ENCODE assay signal across 22 cellular contexts in genomic region chr17:1568950-1569810, GRCh38. TPM values are rescaled to one million over a fixed set of nuclear protein-coding genes. Genes with fewer than 3 reads are reported as not detected.
DNase-seq lines count a peak whose midpoint lies in the region; ATAC-seq and TF ChIP-seq lines count a peak whose summit lies in the region.
"Had no signal": no experiment of that assay in that cellular context is flagged by ENCODE, and none has a peak within 500 bp of the region (broad histone marks: within the 10 kb centered on the region; RNA-seq: fewer than 3 reads in every experiment).

No MANE protein-coding gene starts in this region.

- H3K4me2 ChIP-seq in GM23338 = 0 out of 2 replicates have a peak overlapping the region, but pooled peaks have one; percentile 34
- no peak overlapping the region for H3K4me2 ChIP-seq in PC-3 (ENCODE audit: low read length)

- H3K27ac ChIP-seq in GM23338 (ENCODE audit: low read depth) = no peak overlapping the region
- H3K27ac ChIP-seq in PC-3 (ENCODE audit: low read length) = no peak overlapping the region
- H3K27ac ChIP-seq: spleen had no signal

- H3K79me2 ChIP-seq in GM23338 (replicated peaks; ENCODE audit: insufficient read depth) = no peaks in the 10 kb centered on the region
- H3K79me2 ChIP-seq in PC-3 (ENCODE audit: low read length) = no peaks in the 10 kb centered on the region

- H3F3A ChIP-seq in GM23338 (replicated peaks; ENCODE audit: low read depth) = peaks cover 4% of the 10 kb centered on the region; the same call in 1 of the 2 replicates
- no peaks in the 10 kb centered on the region for H3F3A ChIP-seq in PC-3 (ENCODE audit: low read length, unreplicated experiment)

- peaks cover 4% of the 10 kb centered on the region; the same call in 1 of the 3 replicates for H3K9me3 Mint-ChIP-seq in GM23338
- no peaks in the 10 kb centered on the region for H3K9me3 Mint-ChIP-seq in endothelial cell (ENCODE audit: unreplicated experiment)
- H3K9me3 Mint-ChIP-seq in naive B cell = no peaks in the 10 kb centered on the region
- H3K9me3 Mint-ChIP-seq: activated T-cell treated with anti-CD3 and anti-CD28 coated beads, Interleukin-2, amount 50 U/mL, for 4 hours had no signal

- no peaks in the 10 kb centered on the region for H4K20me1 ChIP-seq in GM23338 (replicated peaks; ENCODE audit: insufficient read depth)
- H4K20me1 ChIP-seq in PC-3 (ENCODE audit: low read length) = no peaks in the 10 kb centered on the region

- no peaks in the 10 kb centered on the region for H3K36me3 ChIP-seq in GM23338 (ENCODE audit: insufficient read depth)
- no peaks in the 10 kb centered on the region for H3K36me3 ChIP-seq in PC-3 (ENCODE audit: low read depth, low read length)
- H3K36me3 ChIP-seq: spleen had no signal

- no peaks in the 10 kb centered on the region for H3K9me3 ChIP-seq in PC-3 (ENCODE audit: low read length)
- H3K9me3 ChIP-seq: spleen had no signal

- H2AFZ ChIP-seq in GM23338 (peak overlapping the region; percentile 84; the same call in 1 of the 2 replicates), PC-3 (ENCODE audit: low read length) (peak overlapping the region; percentile 55; the same call in 1 of the 2 replicates)

- ATAC-seq in GM23338 = peak; percentile 63
- ATAC-seq in PC-3 = peak; percentile 42
- ATAC-seq in naive B cell (ENCODE audit: low read depth in 2 of 2) = no peak
- ATAC-seq: activated CD8-positive, alpha-beta T cell treated with anti-CD3 and anti-CD28 coated beads, Interleukin-2, amount 10 ng/mL, durations not matched to agents 7 days and 5 days; activated T-cell treated with anti-CD3 and anti-CD28 coated beads, Interleukin-2, amount 50 U/mL, for 4 hours had no signal

- H3K27me3 Mint-ChIP-seq in GM23338 (ENCODE audit: insufficient read depth, low read depth, poor library complexity) = peaks cover 21% of the 10 kb centered on the region
- peaks cover 24% of the 10 kb centered on the region for H3K27me3 Mint-ChIP-seq in endothelial cell (ENCODE audit: unreplicated experiment)
- H3K27me3 Mint-ChIP-seq in naive B cell = no peaks in the 10 kb centered on the region

- no peak for DNase-seq in GM23338 (ENCODE audit: low spot score)
- peak; percentile 6 for DNase-seq in PC-3
- DNase-seq in endothelial cell (ENCODE audit: low spot score) = no peak
- DNase-seq in naive B cell = no peak
- DNase-seq in HEK293T (ENCODE audit: extremely low spot score) = no peak
- DNase-seq in NCI-H748 (lab: John Stamatoyannopoulos, UW; ENCODE audit: unreplicated experiment) = no peak
- no peak for DNase-seq in central memory CD4-positive, alpha-beta T cell
- DNase-seq in HK-2 (ENCODE audit: unreplicated experiment) = no peak
- DNase-seq: activated CD4-positive, CD25-positive, alpha-beta regulatory T cell treated with anti-CD3 and anti-CD28 coated beads, Interleukin-2, amount 50 U/mL, for 72 hours; activated CD8-positive, alpha-beta T cell treated with anti-CD3 and anti-CD28 coated beads, Interleukin-2, amount 10 ng/mL, durations not matched to agents 7 days and 5 days; activated naive CD4-positive, alpha-beta T cell treated with anti-CD3 and anti-CD28 coated beads, Interleukin-2, amount 10 ng/mL, durations not matched to agents 7 days and 5 days; activated T-cell treated with anti-CD3 and anti-CD28 coated beads, Interleukin-2, amount 50 U/mL, for 4 hours; aorta; effector CD4-positive, alpha-beta T cell; EL; HCEC 1CT; head of caudate nucleus; NCI-H1105 treated with DMSO at 0.1 percent for 48 hours; NCI-H2171; NCI-H774; spleen; T1000 had no signal

- H3K9ac ChIP-seq in PC-3 (ENCODE audit: low read length) = no peak overlapping the region

- H3K27ac Mint-ChIP-seq in GM23338 (no peak overlapping the region; the same call in 1 of the 2 replicates), endothelial cell (ENCODE audit: unreplicated experiment) (peak overlapping the region; percentile 52), naive B cell (peak overlapping the region in 4 of 6 donors; percentile 24 to 67 (median 26))
- H3K27ac Mint-ChIP-seq: activated CD8-positive, alpha-beta T cell treated with anti-CD3 and anti-CD28 coated beads, Interleukin-2, amount 10 ng/mL, durations not matched to agents 7 days and 5 days; activated naive CD4-positive, alpha-beta T cell treated with anti-CD3 and anti-CD28 coated beads, Interleukin-2, amount 10 ng/mL, durations not matched to agents 7 days and 5 days had no signal

- H3K4me1 ChIP-seq in GM23338 (ENCODE audit: insufficient read depth) = peaks cover 8% of the 10 kb centered on the region; the same call in 1 of the 2 replicates
- peaks cover 7% of the 10 kb centered on the region; the same call in 1 of the 2 replicates for H3K4me1 ChIP-seq in PC-3 (ENCODE audit: insufficient read depth, low read length)

- intact Hi-C loops in PC-3 (cut with micrococcal nuclease) = no loop called here

- H3K9me2 ChIP-seq in GM23338 (ENCODE audit: insufficient read depth) (no peaks in the 10 kb centered on the region), PC-3 (replicated peaks; ENCODE audit: low read length) (no peaks in the 10 kb centered on the region)

- no peaks in the 10 kb centered on the region for H3K36me3 Mint-ChIP-seq in GM23338 (ENCODE audit: low read depth)
- H3K36me3 Mint-ChIP-seq in endothelial cell (ENCODE audit: low read depth, unreplicated experiment) = peaks cover 2% of the 10 kb centered on the region
- H3K36me3 Mint-ChIP-seq in naive B cell = no peaks in the 10 kb centered on the region
- H3K36me3 Mint-ChIP-seq: activated naive CD4-positive, alpha-beta T cell treated with anti-CD3 and anti-CD28 coated beads, Interleukin-2, amount 10 ng/mL, durations not matched to agents 7 days and 5 days had no signal

- H3K4me1 Mint-ChIP-seq in GM23338 (peaks cover 26% of the 10 kb centered on the region), endothelial cell (ENCODE audit: unreplicated experiment) (peaks cover 39% of the 10 kb centered on the region), naive B cell (peaks cover 18 to 36% (median 27%) of the 10 kb centered on the region in 3 donors)

- H3K27me3 ChIP-seq in GM23338 (ENCODE audit: insufficient read depth) (no peaks in the 10 kb centered on the region), PC-3 (ENCODE audit: low read length) (no peaks in the 10 kb centered on the region)
- H3K27me3 ChIP-seq: spleen had no signal

- CTCF ChIA-PET in PC-3 (lab: Charles Lee) = no interaction called here
- CTCF ChIA-PET in HEK293T (lab: Yijun Ruan, JAX) = no interaction called here

- no peak overlapping the region for H3K4me3 ChIP-seq in GM23338
- H3K4me3 ChIP-seq in PC-3 (ENCODE audit: low read length) = no peak overlapping the region
- H3K4me3 ChIP-seq: spleen had no signal

- BruUV-seq in PC-3 (replicated peaks; lab: Mats Ljungman, UMichigan) = no TSS peak

- H3K4me3 Mint-ChIP-seq in GM23338 (no peak overlapping the region), endothelial cell (ENCODE audit: unreplicated experiment) (peak overlapping the region; percentile 59), naive B cell (peak overlapping the region in 2 of 8 donors; percentile 35 to 76)
- H3K4me3 Mint-ChIP-seq: activated CD8-positive, alpha-beta T cell treated with anti-CD3 and anti-CD28 coated beads, Interleukin-2, amount 10 ng/mL, durations not matched to agents 7 days and 5 days; activated naive CD4-positive, alpha-beta T cell treated with anti-CD3 and anti-CD28 coated beads, Interleukin-2, amount 10 ng/mL, durations not matched to agents 7 days and 5 days; activated T-cell treated with anti-CD3 and anti-CD28 coated beads, Interleukin-2, amount 50 U/mL, for 4 hours had no signal

- POLR2A ChIA-PET in PC-3 (lab: Charles Lee; ENCODE audit: unreplicated experiment) = no interaction called here
- POLR2A ChIA-PET in HEK293T (lab: Yijun Ruan, JAX) = no interaction called here

- TF ChIP-seq CTCF in GM23338 (conservative IDR thresholded peaks at IDR 0.05; ENCODE audit: low read depth in 2 of 2) (no peak), PC-3 (conservative IDR thresholded peaks at IDR 0.05; ENCODE audit: low read depth, low read length) (no peak), endothelial cell (IDR thresholded peaks at IDR 0.05; ENCODE audit: unreplicated experiment) (no peak)

TF ChIP-seq in GM23338, 12 proteins besides CTCF, POLR2A, EP300 and RAD21 (continues in another document):
- TF ChIP-seq EZH2phosphoT487 (IDR thresholded peaks at IDR 0.05; ENCODE audit: unreplicated experiment) = no peak

TF ChIP-seq in HEK293T, 16 proteins besides CTCF, POLR2A, EP300 and RAD21:
- TF ChIP-seq FOXK2 (IDR thresholded peaks at IDR 0.05) (no peak), L3MBTL2 (conservative IDR thresholded peaks at IDR 0.05) (no peak), LEF1 (IDR thresholded peaks at IDR 0.05; ENCODE audit: borderline replicate concordance) (no peak), ELF4 (IDR thresholded peaks at IDR 0.05) (no peak), ARNT (IDR thresholded peaks at IDR 0.05) (no peak), CTBP1 (IDR thresholded peaks at IDR 0.05; ENCODE audit: borderline replicate concordance) (no peak), SP1 (IDR thresholded peaks at IDR 0.05) (no peak), ZNF384 (IDR thresholded peaks at IDR 0.05) (no peak)

RNA-seq across cellular contexts. Expression of gene PITPNA, which starts 6.6 kb away (rescaled TPM):
- total RNA-seq in GM23338 (2014; rRNA removed; shearing (Covaris generic)) = 24.2 and 28.1 TPM in 2 replicates
- polyA plus RNA-seq in GM23338 (2016; fragmentation: Nextera tagmentation; extraction: Ambion mirVana) = 13.0 and 14.2 TPM in 2 replicates
- 31.2 and 31.5 TPM in 2 replicates for total RNA-seq in PC-3 (2014; rRNA removed)
- total RNA-seq in endothelial cell (ENCODE audit: unreplicated experiment) = 215 TPM
- polyA plus RNA-seq in naive B cell (ENCODE audit: low read depth in 6 of 6) = 10 to 100 TPM; 25.2 to 44.0 (median 35.2) TPM

RNA-seq across cellular contexts. Expression of gene INPP5K, which starts 52.8 kb away (rescaled TPM):
- 22.5 and 29.7 TPM in 2 replicates for total RNA-seq in GM23338 (2014; rRNA removed; shearing (Covaris generic))
- 8.4 TPM in 2 replicates for polyA plus RNA-seq in GM23338 (2016; fragmentation: Nextera tagmentation; extraction: Ambion mirVana)
- 46.4 and 52.6 TPM in 2 replicates for total RNA-seq in PC-3 (2014; rRNA removed)
- total RNA-seq in endothelial cell (ENCODE audit: unreplicated experiment) = 40.9 TPM
- polyA plus RNA-seq in naive B cell (ENCODE audit: low read depth in 6 of 6) = 100 to 1,000 TPM in 1 of 6 donors, 10 to 100 TPM in 5; 57.0 to 102 (median 61.1) TPM

RNA-seq across cellular contexts. Expression of gene SLC43A2, which starts 59.5 kb away (rescaled TPM):
- total RNA-seq in GM23338 (2014; rRNA removed; shearing (Covaris generic)) = 7.1 and 9.8 TPM in 2 replicates
- 2.2 and 2.5 TPM in 2 replicates for polyA plus RNA-seq in GM23338 (2016; fragmentation: Nextera tagmentation; extraction: Ambion mirVana)
- total RNA-seq in PC-3 (2014; rRNA removed) = 6.2 and 17.1 TPM in 2 replicates
- total RNA-seq in endothelial cell (ENCODE audit: unreplicated experiment) = 71.4 TPM
- 10 to 100 TPM; 18.4 to 36.4 (median 29.1) TPM for polyA plus RNA-seq in naive B cell (ENCODE audit: low read depth in 6 of 6)

Comparison
In these comparisons a context has a peak if more than half of its experiments do, and no peak if none do; other contexts are left out.
1. ATAC-seq: peak in GM23338 (single experiment) and PC-3 (single experiment); none in naive B cell (0 of 2).